Comparison of ENCODE assay signal across 8 cellular contexts in genomic region chr10:120942806-120943413, GRCh38.
DNase-seq lines count a peak whose midpoint lies in the region; ATAC-seq and TF ChIP-seq lines count a peak whose summit lies in the region.

No MANE protein-coding gene starts in this region.

- POLR2A ChIA-PET in activated B cell treated with CpG ODN at 0.5 μM for 24 hours (lab: Charles Lee) = interaction anchor here (0.6 kb wide), 1 partner anchor 857 kb away, joined by 3 read pairs; no protein-coding TSS in a partner anchor

- no peak overlapping the region for H3K27ac Mint-ChIP-seq in activated B cell treated with CpG ODN at 0.5 μM for 24 hours

- dilution Hi-C loops in mammary epithelial cell (cut with HindIII; ENCODE audit: low sequenced_read_pairs) = loop anchor here (25.0 kb wide), 2 partner anchors 794 to 944 kb away; no protein-coding TSS in a partner anchor

- ATAC-seq in HG02973 (IDR thresholded peaks at IDR 0.05; ENCODE audit: unreplicated experiment) = peak; percentile 92
- peak; percentile 87 for ATAC-seq in activated B cell treated with CpG ODN at 0.5 μM for 24 hours (ENCODE audit: low read depth)

- H3K4me1 ChIP-seq in mammary epithelial cell (ENCODE audit: insufficient read depth, low read length) = peaks cover 15% of the 10 kb centered on the region

- H3K79me2 ChIP-seq in mammary epithelial cell (ENCODE audit: insufficient read depth, low read length) = no peaks in the 10 kb centered on the region

- H3K4me3 Mint-ChIP-seq in activated B cell treated with CpG ODN at 0.5 μM for 24 hours = peak overlapping the region; percentile 8

- H3K4me3 ChIP-seq in mammary epithelial cell (replicated peaks in 1 of 3; ENCODE audit: insufficient read depth in 1 of 3, low read depth in 2 of 3, low read length in 3 of 3) (no peak overlapping the region), kidney epithelial cell (ENCODE audit: low read depth, low read length) (no peak overlapping the region)

- H4K20me1 ChIP-seq in mammary epithelial cell (ENCODE audit: insufficient read depth, low read length) = no peaks in the 10 kb centered on the region

- H3K27me3 ChIP-seq in mammary epithelial cell (ENCODE audit: insufficient read depth, low read length) (no peaks in the 10 kb centered on the region), kidney epithelial cell (ENCODE audit: control insufficient read depth, insufficient read depth, low read length) (no peaks in the 10 kb centered on the region)

- peaks cover 21% of the 10 kb centered on the region for H3K27me3 Mint-ChIP-seq in activated B cell treated with CpG ODN at 0.5 μM for 24 hours

- in situ Hi-C loops in GM13977 (cut with MboI; ENCODE audit: low pct_unique_long_range_greater_than_20kb, low sequenced_read_pairs, unreplicated experiment) (loop anchor here (25.0 kb wide), 2 partner anchors 794 to 969 kb away; no protein-coding TSS in a partner anchor), mammary epithelial cell (cut with MboI; ENCODE audit: low sequenced_read_pairs in 2 of 2) (loop anchor here (5.0 to 25.0 kb wide), 5 partner anchors 669 to 944 kb away; no protein-coding TSS in a partner anchor)

- peaks cover 6% of the 10 kb centered on the region for H3K4me1 Mint-ChIP-seq in activated B cell treated with CpG ODN at 0.5 μM for 24 hours

- no peak overlapping the region for H3K9ac ChIP-seq in mammary epithelial cell (ENCODE audit: insufficient read depth, low read length)

- DNase-seq in GM13977 (ENCODE audit: low spot score) = peak; percentile 83
- peak; percentile 73 for DNase-seq in NCI-H2171 treated with DMSO at 0.1 percent for 48 hours (lab: John Stamatoyannopoulos, UW)
- peak; percentile 61 for DNase-seq in activated B cell treated with CpG ODN at 0.5 μM for 24 hours
- peak; percentile 67 for DNase-seq in mammary epithelial cell
- peak; percentile 31 for DNase-seq in kidney epithelial cell (ENCODE audit: low read depth)
- peak; percentile 73 for DNase-seq in stimulated activated CD4-positive, alpha-beta T cell treated with anti-CD3 and anti-CD28 coated beads, Interleukin-1b, Interleukin-23, amount 100 ng/mL, for 48 hours

- TF ChIP-seq CTCF in 22Rv1 (IDR thresholded peaks at IDR 0.05) (peak; percentile 88), GM13977 (IDR thresholded peaks at IDR 0.05; ENCODE audit: extremely low read depth, insufficient read depth, missing control alignments) (peak; percentile 93), activated B cell treated with CpG ODN at 0.5 μM for 24 hours (IDR thresholded peaks at IDR 0.05) (no peak), mammary epithelial cell (conservative IDR thresholded peaks at IDR 0.05 in 1 of 2, IDR thresholded peaks at IDR 0.05 in 1 of 2; ENCODE audit: extremely low read depth in 1 of 2, insufficient read depth in 1 of 2, low read depth in 1 of 2, low read length in 2 of 2) (peak; percentile 80 to 92), kidney epithelial cell (IDR thresholded peaks at IDR 0.05; ENCODE audit: insufficient read depth, low read length, poor library complexity, severe bottlenecking) (peak; percentile 84)

- H3K4me2 ChIP-seq in mammary epithelial cell (ENCODE audit: insufficient read depth, low read depth, low read length) = peak overlapping the region; percentile 27

- no peaks in the 10 kb centered on the region for H3K9me3 Mint-ChIP-seq in activated B cell treated with CpG ODN at 0.5 μM for 24 hours

- CTCF ChIA-PET in activated B cell treated with CpG ODN at 0.5 μM for 24 hours (lab: Charles Lee) (interaction anchor here (1.1 kb wide), 1 partner anchor 957 kb away, joined by 8 read pairs; no protein-coding TSS in a partner anchor), mammary epithelial cell (lab: Charles Lee; ENCODE audit: low non-redundant PET) (no interaction called here)

- no TSS peak for BruUV-seq in mammary epithelial cell (replicated peaks; lab: Mats Ljungman, UMichigan)

- no peak overlapping the region for H3K27ac ChIP-seq in 22Rv1
- H3K27ac ChIP-seq in mammary epithelial cell (ENCODE audit: insufficient read depth, low read depth, low read length) = no peak overlapping the region

- intact Hi-C loops in activated B cell treated with CpG ODN at 0.5 μM for 24 hours (cut with micrococcal nuclease) (loop anchor here (1.0 to 10.0 kb wide), 5 partner anchors 944 to 1759 kb away; partner anchors contain the start of gene DMBT1), mammary epithelial cell (cut with micrococcal nuclease) (loop anchor here (1.0 to 10.0 kb wide), 13 partner anchors 54 to 957 kb away; no protein-coding TSS in a partner anchor)

- H2AFZ ChIP-seq in mammary epithelial cell (ENCODE audit: low read depth, low read length) = peak overlapping the region; percentile 81

- no peaks in the 10 kb centered on the region for H3K36me3 Mint-ChIP-seq in activated B cell treated with CpG ODN at 0.5 μM for 24 hours (ENCODE audit: low read depth)

- WGBS in mammary epithelial cell (ENCODE audit: low coverage, missing lambda C conversion rate) = 34% methylated on average over 20 of the region's 23 CpGs

- no peaks in the 10 kb centered on the region for H3K9me3 ChIP-seq in mammary epithelial cell (replicated peaks; ENCODE audit: insufficient read depth, low read length)

- H3K36me3 ChIP-seq in mammary epithelial cell (ENCODE audit: insufficient read depth, low read length) (no peaks in the 10 kb centered on the region), kidney epithelial cell (ENCODE audit: control insufficient read depth, insufficient read depth, low read length) (no peaks in the 10 kb centered on the region)

Comparison
In these comparisons a context has a peak if more than half of its experiments do, and no peak if none do; other contexts are left out.
1. DNase-seq: peak in every context shown above with its lines; median percentile 83 in GM13977; 73 in NCI-H2171 treated with DMSO at 0.1 percent for 48 hours; 73 in stimulated activated CD4-positive, alpha-beta T cell treated with anti-CD3 and anti-CD28 coated beads, Interleukin-1b, Interleukin-23, amount 100 ng/mL, for 48 hours; 67 in mammary epithelial cell; 61 in activated B cell treated with CpG ODN at 0.5 μM for 24 hours; 31 in kidney epithelial cell.